Comparison of ENCODE assay signal across 18 cellular contexts in genomic region chr6:32610897-32611296, GRCh38. TPM values are rescaled to one million over a fixed set of nuclear protein-coding genes. Genes with fewer than 3 reads are reported as not detected.
"Had no signal": no experiment of that assay in that cellular context is flagged by ENCODE, and none has a peak within 500 bp of the region (broad histone marks: within the 10 kb centered on the region; RNA-seq: fewer than 3 reads in every experiment).

No MANE protein-coding gene starts in this region.

- H3K9me3 ChIP-seq: ovary, right lobe of liver, thoracic aorta had no signal

- H3K4me3 Mint-ChIP-seq: activated CD4-positive, alpha-beta memory T cell treated with anti-CD3 and anti-CD28 coated beads, Interleukin-2, amount 10 ng/mL, durations not matched to agents 7 days and 5 days; activated CD4-positive, alpha-beta T cell treated with anti-CD3 and anti-CD28 coated beads for 36 hours; dendritic cell treated with granulocyte-macrophage colony-stimulating factor and Interleukin-4, amounts not matched to agents 40 ng/mL and 50 ng/mL, for 4 days; effector memory CD8-positive, alpha-beta T cell had no signal

- FAIRE-seq: astrocyte, bronchial epithelial cell, frontal cortex had no signal

- H3K27me3 Mint-ChIP-seq: activated CD4-positive, alpha-beta memory T cell treated with anti-CD3 and anti-CD28 coated beads, Interleukin-2, amount 10 ng/mL, durations not matched to agents 7 days and 5 days; dendritic cell treated with granulocyte-macrophage colony-stimulating factor and Interleukin-4, amounts not matched to agents 40 ng/mL and 50 ng/mL, for 4 days; effector memory CD8-positive, alpha-beta T cell had no signal

- DNase-seq: head of caudate nucleus, midbrain, ovary, right lobe of liver had no signal

- H3K36me3 ChIP-seq: ovary, right lobe of liver, thoracic aorta had no signal

- H3K27ac Mint-ChIP-seq: activated CD4-positive, alpha-beta memory T cell treated with anti-CD3 and anti-CD28 coated beads, Interleukin-2, amount 10 ng/mL, durations not matched to agents 7 days and 5 days; effector memory CD8-positive, alpha-beta T cell had no signal

- H3K9me3 Mint-ChIP-seq: dendritic cell treated with granulocyte-macrophage colony-stimulating factor and Interleukin-4, amounts not matched to agents 40 ng/mL and 50 ng/mL, for 4 days; effector memory CD8-positive, alpha-beta T cell had no signal

- H3K4me3 ChIP-seq: lung, ovary, right lobe of liver, thoracic aorta had no signal

- H3K27ac ChIP-seq: ovary, right lobe of liver, thoracic aorta, VCaP had no signal

- H3K27me3 ChIP-seq: ovary, right lobe of liver had no signal

RNA-seq across cellular contexts. Expression of gene HLA-DRB1, which starts 21.2 kb away (rescaled TPM):
- total RNA-seq: bronchial epithelial cell, epithelial cell of proximal tubule, myocyte, pulmonary artery endothelial cell had no signal

RNA-seq across cellular contexts. Expression of gene HLA-DQA1, which starts 26.3 kb away (rescaled TPM):
- total RNA-seq: astrocyte, bronchial epithelial cell, cerebellum, epithelial cell of proximal tubule, frontal cortex, myocyte, pulmonary artery endothelial cell had no signal

RNA-seq across cellular contexts. Expression of gene HLA-DQB1, which starts 55.6 kb away (rescaled TPM):
- total RNA-seq: bronchial epithelial cell, cerebellum, myocyte, pulmonary artery endothelial cell had no signal
